ENCODE assay signal across 12 cellular contexts in the genomic region with DNA sequence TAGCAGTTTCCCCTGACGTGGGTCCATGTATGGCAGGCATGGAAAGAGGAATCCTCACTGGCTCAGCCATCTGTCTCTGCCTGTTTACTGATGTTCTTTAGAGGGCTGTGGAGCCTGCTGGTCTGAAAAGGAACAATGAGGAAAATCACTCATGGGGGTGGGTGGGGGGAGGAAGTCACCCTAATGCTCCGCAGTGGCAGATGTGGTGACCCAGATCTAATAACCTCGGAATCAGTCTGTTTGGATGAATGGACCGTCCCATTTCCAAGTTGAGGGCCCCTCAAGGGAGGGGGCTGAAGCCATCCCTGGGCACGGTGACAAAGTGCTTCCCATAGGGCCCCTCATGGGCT. TPM values are rescaled to one million over a fixed set of nuclear protein-coding genes. Genes with fewer than 3 reads are reported as not detected.
DNase-seq lines count a peak whose midpoint lies in the region; ATAC-seq and TF ChIP-seq lines count a peak whose summit lies in the region.
"Had no signal": no experiment of that assay in that cellular context is flagged by ENCODE, and none has a peak within 500 bp of the region (broad histone marks: within the 10 kb centered on the region; RNA-seq: fewer than 3 reads in every experiment).

No MANE protein-coding gene starts in this region.

- no peak overlapping the region for H2BK120ac ChIP-seq in mesenchymal stem cell (ENCODE audit: low read depth, low read length)

- H3K9ac ChIP-seq in HUES64 (ENCODE audit: low read depth, low read length) (no peak overlapping the region), mesenchymal stem cell (ENCODE audit: low read length) (no peak overlapping the region)

- no peak for ATAC-seq in CD4-positive, CD25-positive, alpha-beta regulatory T cell (ENCODE audit: low read depth in 2 of 2)
- no peak for ATAC-seq in WTC11

- no peak overlapping the region for H3K4me2 ChIP-seq in mesenchymal stem cell (ENCODE audit: low read length, poor library complexity, severe bottlenecking)

- POLR2A ChIA-PET in WTC11 (lab: Charles Lee), result no interaction called here

- H2BK5ac ChIP-seq in mesenchymal stem cell (ENCODE audit: low read depth, low read length, poor library complexity, severe bottlenecking), result no peak overlapping the region

- H2AK5ac ChIP-seq in mesenchymal stem cell (ENCODE audit: low read length, severe bottlenecking), result peak overlapping the region; percentile 13

- H2AFZ ChIP-seq in mesenchymal stem cell (ENCODE audit: low read depth, low read length), result no peak overlapping the region

- no peak overlapping the region for H4K91ac ChIP-seq in mesenchymal stem cell (ENCODE audit: low read length)

- peaks cover 23% of the 10 kb centered on the region for H3K36me3 Mint-ChIP-seq in CD4-positive, CD25-positive, alpha-beta regulatory T cell
- peaks cover 28% of the 10 kb centered on the region for H3K36me3 Mint-ChIP-seq in WTC11

- no peak overlapping the region for H3K14ac ChIP-seq in mesenchymal stem cell (ENCODE audit: low read length in 2 of 2)

- H3K27me3 Mint-ChIP-seq in CD4-positive, CD25-positive, alpha-beta regulatory T cell, result no peaks in the 10 kb centered on the region
- no peaks in the 10 kb centered on the region; the same call in 1 of the 2 replicates for H3K27me3 Mint-ChIP-seq in WTC11 (ENCODE audit: low read depth)
- H3K27me3 Mint-ChIP-seq: memory B cell had no signal

- H3K4ac ChIP-seq in mesenchymal stem cell (ENCODE audit: low read depth in 1 of 2, low read length in 2 of 2), result no peak overlapping the region

- H3K27me3 ChIP-seq in CD4-positive, CD25-positive, alpha-beta regulatory T cell (ENCODE audit: control insufficient read depth, insufficient read depth, low read length), result no peaks in the 10 kb centered on the region
- H3K27me3 ChIP-seq in HUES64 (ENCODE audit: insufficient read depth, low read length) (peaks cover 11% of the 10 kb centered on the region), mesenchymal stem cell (ENCODE audit: control insufficient read depth in 1 of 2, insufficient read depth in 1 of 2, low read length in 2 of 2) (no peaks in the 10 kb centered on the region)
- H3K27me3 ChIP-seq: SJSA1 had no signal

- no peak overlapping the region for H2BK12ac ChIP-seq in mesenchymal stem cell (ENCODE audit: low read length in 2 of 2)

- peaks cover 30% of the 10 kb centered on the region for H3K79me1 ChIP-seq in mesenchymal stem cell (replicated peaks; ENCODE audit: low read length, poor library complexity, severe bottlenecking)

- no peaks in the 10 kb centered on the region for H3K9me3 ChIP-seq in CD4-positive, CD25-positive, alpha-beta regulatory T cell (ENCODE audit: control insufficient read depth in 2 of 2, low read length in 2 of 2)
- no peaks in the 10 kb centered on the region for H3K9me3 ChIP-seq in HUES64 (ENCODE audit: insufficient read depth, low read depth, low read length)
- H3K9me3 ChIP-seq in mesenchymal stem cell (ENCODE audit: control insufficient read depth, low read length), result no peaks in the 10 kb centered on the region
- H3K9me3 ChIP-seq: SJSA1 had no signal

- H3K4me1 ChIP-seq in CD4-positive, CD25-positive, alpha-beta regulatory T cell (ENCODE audit: control insufficient read depth, insufficient read depth, low read length, poor library complexity, severe bottlenecking), result peaks cover 45% of the 10 kb centered on the region
- H3K4me1 ChIP-seq in HUES64 (ENCODE audit: insufficient read depth, low read length) (peaks cover 40% of the 10 kb centered on the region), mesenchymal stem cell (ENCODE audit: control insufficient read depth, insufficient read depth, low read depth, low read length) (peaks cover 38% of the 10 kb centered on the region)

- H3K4me3 Mint-ChIP-seq in CD4-positive, CD25-positive, alpha-beta regulatory T cell, result peak overlapping the region in 3 of 4 donors; percentile 50 to 97 (median 92)
- peak overlapping the region; percentile 82 for H3K4me3 Mint-ChIP-seq in WTC11

- H3K4me3 ChIP-seq in CD4-positive, CD25-positive, alpha-beta regulatory T cell (ENCODE audit: low read depth, low read length), result peak overlapping the region; percentile 3
- H3K4me3 ChIP-seq in HUES64 (ENCODE audit: low read length) (0 out of 2 replicates have a peak overlapping the region, but pooled peaks have one; percentile 3), mesenchymal stem cell (ENCODE audit: insufficient read depth in 1 of 2, low read depth in 1 of 2, low read length in 2 of 2) (no peak overlapping the region)
- H3K4me3 ChIP-seq: SJSA1 had no signal

- WGBS in HUES64, result 89% methylated on average over 5 of the region's 5 CpGs
- WGBS in mesenchymal stem cell, result 91% methylated on average over 5 of the region's 5 CpGs

- H3K23ac ChIP-seq in mesenchymal stem cell (ENCODE audit: low read length in 2 of 2), result no peak overlapping the region

- no peak for TF ChIP-seq CTCF in WTC11 (IDR thresholded peaks at IDR 0.05)

- peak overlapping the region in 2 of 3 donors; percentile 5 to 81 for H3K27ac Mint-ChIP-seq in CD4-positive, CD25-positive, alpha-beta regulatory T cell
- 0 out of 2 replicates have a peak overlapping the region, but pooled peaks have one; percentile 41 for H3K27ac Mint-ChIP-seq in WTC11
- H3K27ac Mint-ChIP-seq: memory B cell had no signal

- no peak overlapping the region for H3K18ac ChIP-seq in mesenchymal stem cell (ENCODE audit: low read depth in 1 of 2, low read length in 2 of 2)

- H3K36me3 ChIP-seq in CD4-positive, CD25-positive, alpha-beta regulatory T cell (ENCODE audit: control insufficient read depth, insufficient read depth, low read length), result no peaks in the 10 kb centered on the region
- H3K36me3 ChIP-seq in HUES64 (ENCODE audit: insufficient read depth, low read length), result peaks cover 8% of the 10 kb centered on the region
- peaks cover 8% of the 10 kb centered on the region in 2 experiments for H3K36me3 ChIP-seq in mesenchymal stem cell (ENCODE audit: control insufficient read depth in 1 of 2, insufficient read depth in 2 of 2, low read depth in 1 of 2, low read length in 2 of 2)

- CTCF ChIA-PET in WTC11 (lab: Charles Lee), result interaction anchor here (0.6 to 9.3 kb wide), 5 partner anchors 11 to 349 kb away, joined by 3 to 114 read pairs (median 5); no protein-coding TSS in a partner anchor

- no peaks in the 10 kb centered on the region for H3K9me3 Mint-ChIP-seq in CD4-positive, CD25-positive, alpha-beta regulatory T cell
- H3K9me3 Mint-ChIP-seq in WTC11, result no peaks in the 10 kb centered on the region
- H3K9me3 Mint-ChIP-seq: memory B cell had no signal

- DNase-seq in CD4-positive, CD25-positive, alpha-beta regulatory T cell, result no peak
- DNase-seq in WTC11 (ENCODE audit: low spot score), result no peak
- DNase-seq in mesenchymal stem cell, result no peak
- no peak for DNase-seq in MV-4-11 (lab: John Stamatoyannopoulos, UW)
- DNase-seq in NCI-H187 treated with DMSO at 0.1 percent for 48 hours (lab: John Stamatoyannopoulos, UW), result no peak
- no peak for DNase-seq in NCI-H146 (lab: John Stamatoyannopoulos, UW)
- DNase-seq in NCI-H510A (lab: John Stamatoyannopoulos, UW), result no peak

- no peak overlapping the region for H3K27ac ChIP-seq in CD4-positive, CD25-positive, alpha-beta regulatory T cell (ENCODE audit: insufficient read depth, low read length, poor library complexity, severe bottlenecking)
- H3K27ac ChIP-seq in HUES64 (ENCODE audit: low read depth, low read length) (no peak overlapping the region), mesenchymal stem cell (ENCODE audit: low read length, poor library complexity, severe bottlenecking) (no peak overlapping the region)
- H3K27ac ChIP-seq: SJSA1 had no signal

- peaks cover 16 to 72% (median 49%) of the 10 kb centered on the region in 4 donors for H3K4me1 Mint-ChIP-seq in CD4-positive, CD25-positive, alpha-beta regulatory T cell
- H3K4me1 Mint-ChIP-seq in WTC11, result peaks cover 74% of the 10 kb centered on the region

- no peak overlapping the region for H4K8ac ChIP-seq in mesenchymal stem cell (ENCODE audit: low read length)

- H2BK15ac ChIP-seq in mesenchymal stem cell (ENCODE audit: low read depth, poor library complexity, severe bottlenecking), result peak overlapping the region; percentile 12

TF ChIP-seq in WTC11, 78 proteins besides CTCF, POLR2A, EP300 and RAD21 (continues in another document):
- no peak for TF ChIP-seq TCF7 (CRISPR knock-in tag; IDR thresholded peaks at IDR 0.05; ENCODE audit: low read depth)

RNA-seq across cellular contexts. Expression of a gene that starts 4.4 kb away (rescaled TPM):
- 66.3 TPM for total RNA-seq in CD4-positive, CD25-positive, alpha-beta regulatory T cell
- polyA plus RNA-seq in CD4-positive, CD25-positive, alpha-beta regulatory T cell, result 1 to 10 TPM; 2.6 to 7.1 (median 2.8) TPM
- 44.2 TPM for polyA plus RNA-seq in HUES64 (2013, experiment 1 of 2)
- 49.3 TPM for polyA plus RNA-seq in HUES64 (2013, experiment 2 of 2)
- 96.5 to 129 TPM (median 105 TPM) in 3 replicates for total RNA-seq in WTC11 (2021)
- 7.3 TPM for polyA plus RNA-seq in mesenchymal stem cell (2013, experiment 1 of 2)
- 7.1 TPM for polyA plus RNA-seq in mesenchymal stem cell (2013, experiment 2 of 2)

RNA-seq across cellular contexts. Expression of a gene that starts 39.5 kb away (rescaled TPM):
- 0.17 TPM for total RNA-seq in CD4-positive, CD25-positive, alpha-beta regulatory T cell
- polyA plus RNA-seq in CD4-positive, CD25-positive, alpha-beta regulatory T cell, result under 1 TPM in 3 of 4 donors, not detected in 1; 0.42 to 0.61 (median 0.56) TPM
- 1.5 TPM for polyA plus RNA-seq in HUES64 (2013, experiment 1 of 2)
- 2.3 TPM for polyA plus RNA-seq in HUES64 (2013, experiment 2 of 2)
- total RNA-seq in WTC11 (2021), result 0.89 to 1.8 TPM (median 1.1 TPM) in 3 replicates
- polyA plus RNA-seq in mesenchymal stem cell (2013, experiment 1 of 2), result 1.7 TPM
- 1.9 TPM for polyA plus RNA-seq in mesenchymal stem cell (2013, experiment 2 of 2)

RNA-seq across cellular contexts. Expression of a gene that starts 42.9 kb away (rescaled TPM):
- total RNA-seq in CD4-positive, CD25-positive, alpha-beta regulatory T cell, result not detected
- polyA plus RNA-seq in CD4-positive, CD25-positive, alpha-beta regulatory T cell, result under 1 TPM in 2 of 4 donors, not detected in 2; 0.15 to 0.29 TPM
- polyA plus RNA-seq in HUES64 (2013, experiment 1 of 2), result 0.50 TPM
- 0.25 TPM for polyA plus RNA-seq in HUES64 (2013, experiment 2 of 2)
- total RNA-seq in WTC11 (2021), result 0.50 to 0.57 TPM in 2 of 3 replicates, not detected in the other
- polyA plus RNA-seq in mesenchymal stem cell (2013, experiment 1 of 2), result not detected
- polyA plus RNA-seq in mesenchymal stem cell (2013, experiment 2 of 2), result 0.04 TPM
- total RNA-seq: cardiac septum, H4, SJSA1 had no signal

Comparison
In these comparisons a context has a peak if more than half of its experiments do, and no peak if none do; other contexts are left out.
1. H3K4me3 ChIP-seq: peak in CD4-positive, CD25-positive, alpha-beta regulatory T cell (single experiment) and HUES64 (single experiment); none in mesenchymal stem cell (0 of 2).